In the genomic region with DNA sequence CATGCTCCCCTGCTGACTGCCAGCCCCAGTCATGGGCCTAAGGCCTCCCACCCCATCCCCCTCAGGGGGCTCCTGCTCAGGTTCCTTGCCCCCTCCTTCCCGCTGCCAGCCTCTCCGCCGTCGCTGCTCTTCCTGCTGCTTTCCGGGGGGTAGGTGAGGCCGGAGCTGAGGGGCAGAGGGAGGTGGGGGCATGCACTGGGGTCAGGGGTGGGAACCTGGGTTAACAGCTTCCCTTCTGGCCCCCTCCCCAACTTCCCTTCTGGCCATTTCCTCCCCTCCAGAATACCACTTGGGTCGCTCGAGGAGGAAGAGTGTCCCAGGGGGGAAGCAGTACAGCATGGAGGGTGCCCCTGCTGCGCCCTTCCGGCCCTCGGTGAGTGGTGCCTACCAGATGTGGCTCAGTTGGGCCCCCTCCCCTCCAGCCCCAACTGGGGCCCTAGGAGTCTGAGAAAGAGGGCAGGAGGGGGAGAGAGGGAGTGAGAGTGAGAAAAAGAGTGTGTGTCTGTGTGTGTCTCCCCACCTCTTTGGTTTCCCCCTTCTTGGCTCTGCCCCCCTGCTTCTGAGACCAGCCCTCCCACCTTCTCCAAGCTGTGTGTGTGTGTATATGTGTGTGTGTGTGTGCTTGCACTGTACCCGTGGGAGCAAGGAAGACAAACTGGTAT, we compare ENCODE assay signal across 11 cellular contexts. TPM values are rescaled to one million over a fixed set of nuclear protein-coding genes. Genes with fewer than 3 reads are reported as not detected.
DNase-seq lines count a peak whose midpoint lies in the region; ATAC-seq and TF ChIP-seq lines count a peak whose summit lies in the region.
"Had no signal": no experiment of that assay in that cellular context is flagged by ENCODE, and none has a peak within 500 bp of the region (broad histone marks: within the 10 kb centered on the region; RNA-seq: fewer than 3 reads in every experiment).

No MANE protein-coding gene starts in this region.

- peak overlapping the region; percentile 82 for H3K14ac ChIP-seq in H9 (ENCODE audit: insufficient read depth, low read length)

- no peak overlapping the region for H2AFZ ChIP-seq in H9 (ENCODE audit: low read length)

- peak overlapping the region; percentile 88 for H3K4me2 ChIP-seq in H9 (ENCODE audit: insufficient read depth, insufficient read length, low read length)

- no peak overlapping the region for H3T11ph ChIP-seq in H9 (ENCODE audit: low read length)

- H3K9ac ChIP-seq in H9 (ENCODE audit: extremely low read depth, insufficient read length, low read length): peak overlapping the region; percentile 63

- peaks cover 14% of the 10 kb centered on the region; the same call in 1 of the 2 replicates for H3K79me2 ChIP-seq in H9 (ENCODE audit: insufficient read depth, low read length)

- H2BK12ac ChIP-seq in H9 (ENCODE audit: insufficient read length, low read depth, low read length): peak overlapping the region; percentile 84

- peaks cover 42% of the 10 kb centered on the region for H3K36me3 Mint-ChIP-seq in CD4-positive, alpha-beta T cell (ENCODE audit: low read depth)
- peaks cover 21 to 33% (median 32%) of the 10 kb centered on the region in 3 experiments for H3K36me3 Mint-ChIP-seq in H9 (ENCODE audit: insufficient read depth in 1 of 3, low read depth in 3 of 3)
- H3K36me3 Mint-ChIP-seq in naive thymus-derived CD4-positive, alpha-beta T cell: peaks cover 0 to 20% (median 9%) of the 10 kb centered on the region in 5 donors

- H3K56ac ChIP-seq in H9 (ENCODE audit: insufficient read length, low read depth, low read length): no peak overlapping the region

- no peaks in the 10 kb centered on the region for H4K20me1 ChIP-seq in H9 (ENCODE audit: control insufficient read depth, insufficient read depth, insufficient read length)

- no peak overlapping the region for H2BK120ac ChIP-seq in H9 (ENCODE audit: low read depth, low read length, poor library complexity, severe bottlenecking)

- CTCF ChIA-PET in CD4-positive, alpha-beta T cell (lab: Charles Lee): no interaction called here
- CTCF ChIA-PET in naive thymus-derived CD4-positive, alpha-beta T cell (lab: Charles Lee): interaction anchor here (0.6 to 1.8 kb wide), 2 partner anchors 14 to 114 kb away, joined by 3 to 7 read pairs; a partner anchor contains a TSS

- no peak overlapping the region for H2BK15ac ChIP-seq in H9 (ENCODE audit: low read depth, low read length)

- no CpG with 5 or more reads among the region's 12 CpGs for WGBS in H9 (ENCODE audit: extremely low coverage, insufficient read length, low lambda C conversion rate)

- H4K8ac ChIP-seq in H9 (replicated peaks; ENCODE audit: insufficient read length, low read depth, low read length): no peak overlapping the region

- peak overlapping the region; percentile 78 for H3K27ac Mint-ChIP-seq in CD4-positive, alpha-beta T cell
- H3K27ac Mint-ChIP-seq in H9: peak overlapping the region; percentile 94 to 97 (median 96)
- H3K27ac Mint-ChIP-seq in naive thymus-derived CD4-positive, alpha-beta T cell: peak overlapping the region; percentile 58 to 97 (median 87)

- peaks cover 23% of the 10 kb centered on the region for H3K23me2 ChIP-seq in H9 (ENCODE audit: insufficient read length, low read depth, low read length, poor library complexity, severe bottlenecking)

- H3K9me3 ChIP-seq in CD4-positive, alpha-beta T cell (ENCODE audit: control insufficient read depth, low read length): no peaks in the 10 kb centered on the region
- H3K9me3 ChIP-seq in H9 (ENCODE audit: control insufficient read depth, low read depth, low read length) (no peaks in the 10 kb centered on the region), ascending aorta (no peaks in the 10 kb centered on the region)
- H3K9me3 ChIP-seq in naive thymus-derived CD4-positive, alpha-beta T cell (ENCODE audit: control insufficient read depth in 2 of 3, low read length in 3 of 3): no peaks in the 10 kb centered on the region
- H3K9me3 ChIP-seq: Peyer's patch had no signal

- H3K79me1 ChIP-seq in H9 (ENCODE audit: insufficient read depth, low read depth, low read length, poor library complexity, severe bottlenecking): peaks cover 5% of the 10 kb centered on the region

- no peak for ATAC-seq in CD4-positive, alpha-beta T cell (ENCODE audit: poor library complexity)
- ATAC-seq in naive thymus-derived CD4-positive, alpha-beta T cell: no peak
- ATAC-seq in HG03565 (IDR thresholded peaks at IDR 0.05; ENCODE audit: unreplicated experiment): no peak

- no peak overlapping the region for H2BK20ac ChIP-seq in H9 (ENCODE audit: low read depth, low read length, poor library complexity, severe bottlenecking)

- H4K91ac ChIP-seq in H9 (ENCODE audit: insufficient read length, low read depth, low read length): no peak overlapping the region

- peaks cover 57% of the 10 kb centered on the region for H3K4me1 Mint-ChIP-seq in CD4-positive, alpha-beta T cell (ENCODE audit: low read depth)
- peaks cover 61 to 70% of the 10 kb centered on the region in 2 experiments for H3K4me1 Mint-ChIP-seq in H9
- H3K4me1 Mint-ChIP-seq in naive thymus-derived CD4-positive, alpha-beta T cell: peaks cover 51 to 61% (median 58%) of the 10 kb centered on the region in 7 donors

- intact Hi-C loops in CD4-positive, alpha-beta T cell (cut with DNase I, micrococcal nuclease): loop anchor here (2.0 to 10.0 kb wide), 5 partner anchors 15 to 803 kb away; a partner anchor contains a TSS
- intact Hi-C loops in naive thymus-derived CD4-positive, alpha-beta T cell (cut with micrococcal nuclease): loop anchor here (1.0 kb wide), 5 partner anchors 22 to 139 kb away; a partner anchor contains a TSS
- intact Hi-C loops in ascending aorta (cut with DNase I): no loop called here

- peak overlapping the region; percentile 65 for H2BK5ac ChIP-seq in H9 (ENCODE audit: insufficient read length, low read length)

- no peak overlapping the region for H3K27ac ChIP-seq in CD4-positive, alpha-beta T cell (ENCODE audit: low read depth, low read length)
- H3K27ac ChIP-seq in H9 (ENCODE audit: insufficient read length, low read depth, low read length): peak overlapping the region; percentile 86
- peak overlapping the region; percentile 68 for H3K27ac ChIP-seq in angular gyrus (ENCODE audit: low read depth, low read length)
- H3K27ac ChIP-seq in naive thymus-derived CD4-positive, alpha-beta T cell (ENCODE audit: low read depth, low read length): peak overlapping the region; percentile 88
- peak overlapping the region in 1 of 2 donors; percentile 36 for H3K27ac ChIP-seq in ascending aorta

- no peak for DNase-seq in CD4-positive, alpha-beta T cell
- DNase-seq in H9: peak; percentile 65
- DNase-seq in naive thymus-derived CD4-positive, alpha-beta T cell: no peak
- no peak for DNase-seq in hepatic stellate cell (ENCODE audit: low spot score)
- no peak for DNase-seq in ascending aorta (ENCODE audit: low spot score in 2 of 2)
- no peak for DNase-seq in NCI-H2107 treated with DMSO at 0.1 percent for 48 hours (lab: John Stamatoyannopoulos, UW; ENCODE audit: unreplicated experiment)
- DNase-seq: EL, NCI-H1092 treated with DMSO at 0.1 percent for 48 hours had no signal

- H3K18ac ChIP-seq in H9 (ENCODE audit: insufficient read length, low read depth, low read length): peak overlapping the region; percentile 73

- no peaks in the 10 kb centered on the region for H3K9me3 Mint-ChIP-seq in CD4-positive, alpha-beta T cell
- H3K9me3 Mint-ChIP-seq in H9: no peaks in the 10 kb centered on the region
- no peaks in the 10 kb centered on the region for H3K9me3 Mint-ChIP-seq in naive thymus-derived CD4-positive, alpha-beta T cell

- TF ChIP-seq CTCF in CD4-positive, alpha-beta T cell (IDR thresholded peaks at IDR 0.05): no peak
- TF ChIP-seq CTCF in H9 (conservative IDR thresholded peaks at IDR 0.05) (no peak), ascending aorta (IDR thresholded peaks at IDR 0.05) (no peak)

- H3K4ac ChIP-seq in H9 (ENCODE audit: low read depth, low read length): peak overlapping the region; percentile 48; the same call in 1 of the 2 replicates

- no peak overlapping the region for H2AK5ac ChIP-seq in H9 (ENCODE audit: insufficient read length, low read length)

- peak overlapping the region; percentile 93 for H3K4me3 Mint-ChIP-seq in CD4-positive, alpha-beta T cell
- peak overlapping the region; percentile 75 to 81 for H3K4me3 Mint-ChIP-seq in H9
- peak overlapping the region; percentile 36 to 98 (median 92) for H3K4me3 Mint-ChIP-seq in naive thymus-derived CD4-positive, alpha-beta T cell

- H3K27me3 ChIP-seq in CD4-positive, alpha-beta T cell (ENCODE audit: control insufficient read depth, insufficient read depth, low read length): no peaks in the 10 kb centered on the region
- no peaks in the 10 kb centered on the region for H3K27me3 ChIP-seq in H9 (ENCODE audit: insufficient read depth, low read length)
- no peaks in the 10 kb centered on the region for H3K27me3 ChIP-seq in naive thymus-derived CD4-positive, alpha-beta T cell (ENCODE audit: control insufficient read depth in 2 of 2, insufficient read depth in 2 of 2, low read length in 2 of 2)
- no peaks in the 10 kb centered on the region for H3K27me3 ChIP-seq in ascending aorta
- H3K27me3 ChIP-seq: Peyer's patch had no signal

- H3K27me3 Mint-ChIP-seq in CD4-positive, alpha-beta T cell: no peaks in the 10 kb centered on the region
- no peaks in the 10 kb centered on the region; the same call in 1 of the 2 replicates for H3K27me3 Mint-ChIP-seq in H9 (ENCODE audit: low read depth)
- H3K27me3 Mint-ChIP-seq in naive thymus-derived CD4-positive, alpha-beta T cell: no peaks in the 10 kb centered on the region

- peak overlapping the region; percentile 52 for H3K4me3 ChIP-seq in naive thymus-derived CD4-positive, alpha-beta T cell (ENCODE audit: low read length)
- H3K4me3 ChIP-seq in ascending aorta: no peak overlapping the region

- no peak overlapping the region for H3K23ac ChIP-seq in H9 (ENCODE audit: insufficient read length, low read depth, low read length)

- no peak overlapping the region for H4K5ac ChIP-seq in H9 (ENCODE audit: insufficient read length, low read depth, low read length)

- H3K4me1 ChIP-seq in H9 (ENCODE audit: insufficient read depth, low read length): peaks cover 17% of the 10 kb centered on the region; the same call in 1 of the 2 replicates
- peaks cover 41 to 50% of the 10 kb centered on the region in 2 donors for H3K4me1 ChIP-seq in naive thymus-derived CD4-positive, alpha-beta T cell (ENCODE audit: control insufficient read depth in 2 of 2, insufficient read depth in 2 of 2, low read length in 2 of 2)
- H3K4me1 ChIP-seq in ascending aorta: peaks cover 7 to 9% of the 10 kb centered on the region in 2 donors

- POLR2A ChIA-PET in CD4-positive, alpha-beta T cell (lab: Charles Lee): interaction anchor here (1.4 to 4.7 kb wide), 8 partner anchors 14 to 160 kb away, joined by 3 to 60 read pairs (median 15); a partner anchor contains a TSS
- POLR2A ChIA-PET in naive thymus-derived CD4-positive, alpha-beta T cell (lab: Charles Lee): interaction anchor here (1.3 to 4.4 kb wide), 6 partner anchors 10 to 22 kb away, joined by 3 to 61 read pairs (median 25); a partner anchor contains a TSS

- H3K36me3 ChIP-seq in naive thymus-derived CD4-positive, alpha-beta T cell (ENCODE audit: control insufficient read depth in 2 of 3, insufficient read depth in 3 of 3, low read length in 3 of 3): peaks cover 3 to 25% (median 7%) of the 10 kb centered on the region in 3 experiments
- peaks cover 19 to 24% of the 10 kb centered on the region in 2 donors for H3K36me3 ChIP-seq in ascending aorta

RNA-seq across cellular contexts. Expression of a gene that starts 12.1 kb away (rescaled TPM):
- total RNA-seq in CD4-positive, alpha-beta T cell: 10 to 100 TPM; 62.4 to 63.8 TPM
- total RNA-seq in H9 (2021) (111 and 121 TPM in 2 replicates), ascending aorta (33.7 TPM)
- total RNA-seq in naive thymus-derived CD4-positive, alpha-beta T cell: 10 to 100 TPM; 35.5 to 94.1 (median 57.9) TPM
- polyA plus RNA-seq in naive thymus-derived CD4-positive, alpha-beta T cell: 1 to 10 TPM in 1 of 2 donors, under 1 TPM in 1; 0.48 to 2.3 TPM

RNA-seq across cellular contexts. Expression of a gene that starts 14.1 kb away (rescaled TPM):
- total RNA-seq in CD4-positive, alpha-beta T cell: 100 to 1,000 TPM; 176 to 185 TPM
- 257 and 264 TPM in 2 replicates for total RNA-seq in H9 (2021)
- total RNA-seq in naive thymus-derived CD4-positive, alpha-beta T cell: 100 to 1,000 TPM; 148 to 235 (median 158) TPM
- 100 to 1,000 TPM; 389 to 466 TPM for polyA plus RNA-seq in naive thymus-derived CD4-positive, alpha-beta T cell
- total RNA-seq in ascending aorta: 77.2 TPM

RNA-seq across cellular contexts. Expression of a gene that starts 21.2 kb away (rescaled TPM):
- 100 to 1,000 TPM; 545 to 557 TPM for total RNA-seq in CD4-positive, alpha-beta T cell
- total RNA-seq in H9 (2021) (49.8 and 56.8 TPM in 2 replicates), ascending aorta (30.5 TPM)
- 100 to 1,000 TPM in 4 of 5 experiments, 10 to 100 TPM in 1; 37.8 to 356 (median 235) TPM for total RNA-seq in naive thymus-derived CD4-positive, alpha-beta T cell
- 10 to 100 TPM; 58.6 to 88.3 TPM for polyA plus RNA-seq in naive thymus-derived CD4-positive, alpha-beta T cell

RNA-seq across cellular contexts. Expression of a gene that starts 22.4 kb away (rescaled TPM):
- 1 to 10 TPM; 5.5 to 5.7 TPM for total RNA-seq in CD4-positive, alpha-beta T cell
- total RNA-seq in H9 (2021) (48.1 and 53.1 TPM in 2 replicates), ascending aorta (45.8 TPM)
- total RNA-seq in naive thymus-derived CD4-positive, alpha-beta T cell: 10 to 100 TPM in 1 of 5 experiments, 1 to 10 TPM in 4; 3.3 to 14.0 (median 9.8) TPM
- polyA plus RNA-seq in naive thymus-derived CD4-positive, alpha-beta T cell: 10 to 100 TPM in 1 of 2 donors, 1 to 10 TPM in 1; 6.9 to 15.2 TPM

RNA-seq across cellular contexts. Expression of a gene that starts 40.4 kb away (rescaled TPM):
- total RNA-seq in CD4-positive, alpha-beta T cell: 1 to 10 TPM; 1.2 to 1.6 TPM
- total RNA-seq in H9 (2021) (73.1 and 73.8 TPM in 2 replicates), ascending aorta (not detected)
- 10 to 100 TPM in 1 of 5 experiments, 1 to 10 TPM in 3, under 1 TPM in 1; 0.65 to 87.9 (median 1.6) TPM for total RNA-seq in naive thymus-derived CD4-positive, alpha-beta T cell
- under 1 TPM; 0.18 to 0.92 TPM for polyA plus RNA-seq in naive thymus-derived CD4-positive, alpha-beta T cell
